In genomic region chr2:121599963-121600651, GRCh38 we compare ENCODE assay signal across 1 cellular context.
TF ChIP-seq lines count a peak whose summit lies in the region.

No MANE protein-coding gene starts in this region.

TF ChIP-seq in WTC11, 78 proteins besides CTCF, POLR2A, EP300 and RAD21 (continued from another document):
- TF ChIP-seq, protein P1, sequence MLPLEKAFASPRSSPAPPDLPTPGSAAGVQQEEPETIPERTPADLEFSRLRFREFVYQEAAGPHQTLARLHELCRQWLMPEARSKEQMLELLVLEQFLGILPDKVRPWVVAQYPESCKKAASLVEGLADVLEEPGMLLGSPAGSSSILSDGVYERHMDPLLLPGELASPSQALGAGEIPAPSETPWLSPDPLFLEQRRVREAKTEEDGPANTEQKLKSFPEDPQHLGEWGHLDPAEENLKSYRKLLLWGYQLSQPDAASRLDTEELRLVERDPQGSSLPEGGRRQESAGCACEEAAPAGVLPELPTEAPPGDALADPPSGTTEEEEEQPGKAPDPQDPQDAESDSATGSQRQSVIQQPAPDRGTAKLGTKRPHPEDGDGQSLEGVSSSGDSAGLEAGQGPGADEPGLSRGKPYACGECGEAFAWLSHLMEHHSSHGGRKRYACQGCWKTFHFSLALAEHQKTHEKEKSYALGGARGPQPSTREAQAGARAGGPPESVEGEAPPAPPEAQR (CRISPR knock-in tag; IDR thresholded peaks at IDR 0.05), result no peak
- TF ChIP-seq ZNF396 (CRISPR knock-in tag; IDR thresholded peaks at IDR 0.05; ENCODE audit: borderline replicate concordance) (no peak), PRRX2 (CRISPR knock-in tag; IDR thresholded peaks at IDR 0.05) (no peak), FOXP4 (CRISPR knock-in tag; IDR thresholded peaks at IDR 0.05) (no peak)
